ENCODE assay signal across 14 cellular contexts in the genomic region with DNA sequence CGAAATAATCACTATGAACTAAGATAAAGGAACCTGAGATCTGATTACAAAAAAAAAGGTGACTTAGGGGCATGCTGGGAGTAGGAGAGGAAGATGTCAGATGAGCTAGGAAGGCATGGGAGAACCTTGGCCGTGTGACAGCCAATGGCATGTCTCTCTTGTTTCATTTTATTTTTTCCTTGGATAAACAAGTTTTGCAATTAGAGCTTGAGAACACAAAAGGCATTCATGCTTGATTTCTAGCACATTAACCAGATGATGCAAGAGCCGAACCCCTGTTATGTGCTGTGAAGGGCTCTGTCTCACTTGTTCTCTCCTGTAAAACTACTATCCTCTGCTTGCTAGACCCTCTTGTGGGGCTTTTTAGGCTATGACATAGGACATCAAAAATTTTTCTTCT.
DNase-seq lines count a peak whose midpoint lies in the region; ATAC-seq and TF ChIP-seq lines count a peak whose summit lies in the region.
"Had no signal": no experiment of that assay in that cellular context is flagged by ENCODE, and none has a peak within 500 bp of the region (broad histone marks: within the 10 kb centered on the region; RNA-seq: fewer than 3 reads in every experiment).

No MANE protein-coding gene starts in this region.

- TF ChIP-seq CTCF in adrenal gland (IDR thresholded peaks at IDR 0.05) = no peak
- TF ChIP-seq CTCF in left ventricle myocardium inferior (IDR thresholded peaks at IDR 0.05; ENCODE audit: borderline replicate concordance) = no peak
- no peak for TF ChIP-seq CTCF in hepatocyte (IDR thresholded peaks at IDR 0.05; ENCODE audit: poor library complexity)

- H3K36me3 ChIP-seq in adrenal gland (replicated peaks in 1 of 2) (no peaks in the 10 kb centered on the region), left ventricle myocardium inferior (no peaks in the 10 kb centered on the region), hepatocyte (replicated peaks; ENCODE audit: insufficient read depth, low read depth) (no peaks in the 10 kb centered on the region)

- H2AFZ ChIP-seq in hepatocyte = no peak overlapping the region

- H3K27me3 ChIP-seq in adrenal gland = no peaks in the 10 kb centered on the region
- no peaks in the 10 kb centered on the region for H3K27me3 ChIP-seq in left ventricle myocardium inferior (ENCODE audit: low read depth)
- no peaks in the 10 kb centered on the region for H3K27me3 ChIP-seq in hepatocyte

- ATAC-seq in HG02759 (IDR thresholded peaks at IDR 0.05; ENCODE audit: unreplicated experiment) = no peak

- no peaks in the 10 kb centered on the region for H4K20me1 ChIP-seq in hepatocyte (ENCODE audit: insufficient read depth, poor library complexity, severe bottlenecking)

- H3K4me2 ChIP-seq in hepatocyte = no peak overlapping the region

- H3K4me3 ChIP-seq in adrenal gland (no peak overlapping the region), left ventricle myocardium inferior (no peak overlapping the region), hepatocyte (no peak overlapping the region)

- no peaks in the 10 kb centered on the region for H3K9me2 ChIP-seq in hepatocyte (replicated peaks; ENCODE audit: insufficient read depth)

- TF ChIP-seq POLR2A in adrenal gland (IDR thresholded peaks at IDR 0.05) = no peak

- intact Hi-C loops in adrenal gland (cut with DNase I) (no loop called here), left ventricle myocardium inferior (cut with micrococcal nuclease) (no loop called here)

- H3K27ac ChIP-seq in adrenal gland (no peak overlapping the region), left ventricle myocardium inferior (replicated peaks) (peak overlapping the region; percentile 49), hepatocyte (no peak overlapping the region)

- H3K4me1 ChIP-seq in adrenal gland (replicated peaks in 1 of 2) (peaks cover 7 to 50% of the 10 kb centered on the region in 2 donors), left ventricle myocardium inferior (peaks cover 77% of the 10 kb centered on the region), hepatocyte (ENCODE audit: insufficient read depth) (no peaks in the 10 kb centered on the region)

- H3K79me2 ChIP-seq in hepatocyte = peaks cover 51% of the 10 kb centered on the region

- DNase-seq in DMS79 (lab: John Stamatoyannopoulos, UW) = peak; percentile 29
- peak in 4 of 7 donors; percentile 19 to 62 (median 26) for DNase-seq in adrenal gland
- peak; percentile 22 for DNase-seq in left ventricle myocardium inferior
- peak; percentile 96 for DNase-seq in renal cortical epithelial cell (ENCODE audit: low read depth)
- DNase-seq in NCI-H524 (lab: John Stamatoyannopoulos, UW) = no peak
- no peak for DNase-seq in hepatocyte (ENCODE audit: low spot score)
- no peak for DNase-seq in germinal center (ENCODE audit: low spot score)
- DNase-seq: activated CD4-positive, alpha-beta T cell treated with anti-CD3 and anti-CD28 coated beads, Interleukin-2, amount 50 U/mL, for 4 hours; activated naive CD4-positive, alpha-beta T cell treated with anti-CD3 and anti-CD28 coated beads, Interleukin-2, amount 50 U/mL, for 16 hours; effector memory CD4-positive, alpha-beta T cell; Kasumi-1; NCI-H446 treated with DMSO at 0.1 percent for 48 hours; stimulated activated CD4-positive, alpha-beta T cell treated with anti-CD3 and anti-CD28 coated beads, Interleukin-2, amount 100 ng/mL, for 24 hours had no signal

- WGBS in adrenal gland, 4 donors = 60 to 75% (median 67%) methylated on average over 3 of the region's 3 CpGs
- WGBS in hepatocyte (ENCODE audit: low lambda C conversion rate, missing lambda C conversion rate) = 80% methylated on average over 3 of the region's 3 CpGs

- H3K9me3 ChIP-seq in adrenal gland (replicated peaks in 1 of 3) (no peaks in the 10 kb centered on the region), left ventricle myocardium inferior (replicated peaks) (no peaks in the 10 kb centered on the region), hepatocyte (ENCODE audit: low read depth) (no peaks in the 10 kb centered on the region)

Comparison
In these comparisons a context has a peak if more than half of its experiments do, and no peak if none do; other contexts are left out.
1. DNase-seq: peak in DMS79 (single experiment), adrenal gland (4 of 7), left ventricle myocardium inferior (single experiment) and renal cortical epithelial cell (single experiment); none in NCI-H524 (0 of 2), hepatocyte (single experiment) and germinal center (single experiment).